In genomic region chr19:47111081-47111589, GRCh38 we compare ENCODE assay signal across 8 cellular contexts. TPM values are rescaled to one million over a fixed set of nuclear protein-coding genes. Genes with fewer than 3 reads are reported as not detected.
DNase-seq lines count a peak whose midpoint lies in the region; ATAC-seq and TF ChIP-seq lines count a peak whose summit lies in the region.

No MANE protein-coding gene starts in this region.

- H3K27me3 ChIP-seq in foreskin keratinocyte (no peaks in the 10 kb centered on the region), prostate gland (replicated peaks; ENCODE audit: insufficient read depth) (no peaks in the 10 kb centered on the region)

- H3K36me3 ChIP-seq in prostate gland, result no peaks in the 10 kb centered on the region

- H3K4me3 Mint-ChIP-seq in activated T-cell treated with anti-CD3 and anti-CD28 coated beads, Interleukin-2, amount 50 U/mL, for 72 hours, result peak overlapping the region; percentile 93 to 100

- peak; percentile 61 for DNase-seq in CMK (ENCODE audit: low read depth)
- DNase-seq in MV-4-11 (lab: John Stamatoyannopoulos, UW), result peak; percentile 39
- DNase-seq in activated T-cell treated with anti-CD3 and anti-CD28 coated beads, Interleukin-2, amount 50 U/mL, for 72 hours, result peak; percentile 59 to 65
- no peak for DNase-seq in foreskin keratinocyte
- no peak for DNase-seq in prostate gland (ENCODE audit: low spot score)
- no peak for DNase-seq in iPS-NIHi11 (ENCODE audit: low spot score)
- no peak for DNase-seq in NCI-H2196 (lab: John Stamatoyannopoulos, UW; ENCODE audit: unreplicated experiment)

- H3K4me1 ChIP-seq in foreskin keratinocyte (peaks cover 22% of the 10 kb centered on the region), prostate gland (replicated peaks) (peaks cover 2% of the 10 kb centered on the region)

- H3K9me3 Mint-ChIP-seq in activated T-cell treated with anti-CD3 and anti-CD28 coated beads, Interleukin-2, amount 50 U/mL, for 72 hours, result no peaks in the 10 kb centered on the region

- H3K4me3 ChIP-seq in prostate gland, result peak overlapping the region; percentile 79 to 95

- intact Hi-C loops in prostate gland (cut with DNase I), result no loop called here

- H3K27me3 Mint-ChIP-seq in activated T-cell treated with anti-CD3 and anti-CD28 coated beads, Interleukin-2, amount 50 U/mL, for 72 hours (ENCODE audit: low read depth), result no peaks in the 10 kb centered on the region

- ATAC-seq in activated T-cell treated with anti-CD3 and anti-CD28 coated beads, Interleukin-2, amount 50 U/mL, for 72 hours (replicated peaks in 1 of 2), result no peak
- no peak for ATAC-seq in foreskin keratinocyte
- no peak for ATAC-seq in GM18909 (IDR thresholded peaks at IDR 0.05; ENCODE audit: poor library complexity, unreplicated experiment)

- no peak for TF ChIP-seq POLR2A in prostate gland (IDR thresholded peaks at IDR 0.05)

- no peaks in the 10 kb centered on the region for H3K9me3 ChIP-seq in prostate gland

- peaks cover 22 to 35% of the 10 kb centered on the region in 2 donors for H3K36me3 Mint-ChIP-seq in activated T-cell treated with anti-CD3 and anti-CD28 coated beads, Interleukin-2, amount 50 U/mL, for 72 hours (ENCODE audit: insufficient read depth in 2 of 2)

- H3K27ac ChIP-seq in foreskin keratinocyte (peak overlapping the region; percentile 97), prostate gland (peak overlapping the region; percentile 100)

- H3K27ac Mint-ChIP-seq in activated T-cell treated with anti-CD3 and anti-CD28 coated beads, Interleukin-2, amount 50 U/mL, for 72 hours, result peak overlapping the region; percentile 94

- H3K4me1 Mint-ChIP-seq in activated T-cell treated with anti-CD3 and anti-CD28 coated beads, Interleukin-2, amount 50 U/mL, for 72 hours (ENCODE audit: low read depth), result peaks cover 58% of the 10 kb centered on the region

- TF ChIP-seq CTCF in foreskin keratinocyte (conservative IDR thresholded peaks at IDR 0.05) (no peak), prostate gland (IDR thresholded peaks at IDR 0.05) (no peak)

- WGBS in prostate gland, result 0% methylated on average over 30 of the region's 30 CpGs

RNA-seq across cellular contexts. Expression of gene ZC3H4, which starts 2.4 kb away (rescaled TPM):
- total RNA-seq in activated T-cell treated with anti-CD3 and anti-CD28 coated beads, Interleukin-2, amount 50 U/mL, for 72 hours, result 10 to 100 TPM; 76.0 to 84.0 TPM
- total RNA-seq in foreskin keratinocyte (27.1 and 27.3 TPM in 2 replicates), prostate gland (10 to 100 TPM; 35.3 to 49.1 TPM)
- 7.5 and 8.4 TPM in 2 replicates for polyA plus RNA-seq in foreskin keratinocyte

RNA-seq across cellular contexts. Expression of gene SAE1, which starts 19.5 kb away (rescaled TPM):
- 100 to 1,000 TPM; 232 to 254 TPM for total RNA-seq in activated T-cell treated with anti-CD3 and anti-CD28 coated beads, Interleukin-2, amount 50 U/mL, for 72 hours
- 132 and 147 TPM in 2 replicates for total RNA-seq in foreskin keratinocyte
- polyA plus RNA-seq in foreskin keratinocyte, result 132 and 147 TPM in 2 replicates
- total RNA-seq in prostate gland, result 10 to 100 TPM; 48.4 to 73.0 TPM

Comparison
In these comparisons a context has a peak if more than half of its experiments do, and no peak if none do; other contexts are left out.
1. DNase-seq: peak in CMK (single experiment), MV-4-11 (single experiment) and activated T-cell treated with anti-CD3 and anti-CD28 coated beads, Interleukin-2, amount 50 U/mL, for 72 hours (2 of 2); none in foreskin keratinocyte (0 of 2), prostate gland (single experiment), iPS-NIHi11 (single experiment) and NCI-H2196 (single experiment).